8 cellular contexts compared by ENCODE assay signal in genomic region chr11:68383976-68384501, GRCh38.
A peak's percentile ranks its signal among the peaks of the same experiment; 100 is the strongest.
DNase-seq lines count a peak whose midpoint lies in the region; ATAC-seq and TF ChIP-seq lines count a peak whose summit lies in the region.

No MANE protein-coding gene starts in this region.

- CTCF ChIA-PET in T-cell (lab: Charles Lee) = no interaction called here

- H3K4me1 ChIP-seq in ascending aorta = peaks cover 24 to 47% of the 10 kb centered on the region in 2 donors

- POLR2A ChIA-PET in T-cell (lab: Charles Lee) = no interaction called here

- DNase-seq in AG10803 (ENCODE audit: low read depth) (peak; percentile 45), H7 (peak; percentile 94), T-cell (peak in 33 of 34 experiments; percentile 15 to 65 (median 49)), ascending aorta (ENCODE audit: low spot score in 2 of 2) (peak; percentile 28 to 88), iPS DF 19.7 (ENCODE audit: low read depth, low spot score) (peak; percentile 38)
- DNase-seq in stimulated activated CD4-positive, alpha-beta T cell treated with anti-CD3 and anti-CD28 coated beads, Interleukin-15, amount 100 ng/mL, for 48 hours (ENCODE audit: low read depth in 2 of 2) = peak; percentile 12 to 64

- no peak overlapping the region for H3K27ac Mint-ChIP-seq in T-cell

- peaks cover 3% of the 10 kb centered on the region for H3K36me3 Mint-ChIP-seq in T-cell

- no peaks in the 10 kb centered on the region for H3K27me3 ChIP-seq in H7 (ENCODE audit: control insufficient read depth, insufficient read depth, low read length)
- no peaks in the 10 kb centered on the region for H3K27me3 ChIP-seq in ascending aorta

- no peak overlapping the region for H3K4me3 ChIP-seq in AG10803 (ENCODE audit: low read length)
- no peak overlapping the region for H3K4me3 ChIP-seq in H7 (ENCODE audit: insufficient read depth, low read depth, low read length)
- H3K4me3 ChIP-seq in ascending aorta = no peak overlapping the region

- H3K9me3 ChIP-seq in ascending aorta = no peaks in the 10 kb centered on the region

- TF ChIP-seq CTCF in AG10803 (conservative IDR thresholded peaks at IDR 0.05; ENCODE audit: low read length) = peak; percentile 91
- TF ChIP-seq CTCF in ascending aorta (IDR thresholded peaks at IDR 0.05) = peak; percentile 89 to 96 (median 94)

- peak; percentile 42 to 51 (median 46) for ATAC-seq in T-cell (replicated peaks in 1 of 4)
- ATAC-seq in GM18861 (IDR thresholded peaks at IDR 0.05; ENCODE audit: unreplicated experiment) = no peak
- no peak for ATAC-seq in GM18867 (IDR thresholded peaks at IDR 0.05; ENCODE audit: unreplicated experiment)

- H3K4me1 Mint-ChIP-seq in T-cell = peaks cover 11 to 24% (median 15%) of the 10 kb centered on the region in 3 donors

- H3K36me3 ChIP-seq in H7 (replicated peaks; ENCODE audit: control insufficient read depth, insufficient read depth, low read length) (peaks cover 3% of the 10 kb centered on the region), ascending aorta (peaks cover 21 to 34% of the 10 kb centered on the region in 2 donors)

- no peaks in the 10 kb centered on the region for H3K9me3 Mint-ChIP-seq in T-cell

- intact Hi-C loops in ascending aorta (cut with DNase I) = loop anchor here (1.0 to 5.0 kb wide), 4 partner anchors 42 to 171 kb away; partner anchors contain the start of gene KMT5B

- peaks cover 5 to 12% of the 10 kb centered on the region in 2 donors for H3K27me3 Mint-ChIP-seq in T-cell

- H3K4me3 Mint-ChIP-seq in T-cell = no peak overlapping the region

- H3K27ac ChIP-seq in ascending aorta = peak overlapping the region; percentile 69 to 78

Comparison
In these comparisons a context has a peak if more than half of its experiments do, and no peak if none do; other contexts are left out.
1. DNase-seq: peak in every context shown above with its lines; median percentile 94 in H7; 58 in ascending aorta; 49 in T-cell; 45 in AG10803; 38 in iPS DF 19.7; 38 in stimulated activated CD4-positive, alpha-beta T cell treated with anti-CD3 and anti-CD28 coated beads, Interleukin-15, amount 100 ng/mL, for 48 hours.
2. ATAC-seq: peak in T-cell (4 of 4); none in GM18861 (single experiment) and GM18867 (single experiment).